Comparison of ENCODE assay signal across 20 cellular contexts in genomic region chr5:152177626-152178349, GRCh38.
A peak's percentile ranks its signal among the peaks of the same experiment; 100 is the strongest.
DNase-seq lines count a peak whose midpoint lies in the region; ATAC-seq and TF ChIP-seq lines count a peak whose summit lies in the region.
"Had no signal": no experiment of that assay in that cellular context is flagged by ENCODE, and none has a peak within 500 bp of the region (broad histone marks: within the 10 kb centered on the region; RNA-seq: fewer than 3 reads in every experiment).

No MANE protein-coding gene starts in this region.

- H2AK5ac ChIP-seq in trophoblast cell (ENCODE audit: low read length), result no peak overlapping the region

- TF ChIP-seq CTCF in WTC11 (IDR thresholded peaks at IDR 0.05), result no peak

- H3K4me3 Mint-ChIP-seq in WTC11, result no peak overlapping the region
- H3K4me3 Mint-ChIP-seq: CD8-positive, alpha-beta T cell had no signal

- no peak overlapping the region for H2BK5ac ChIP-seq in trophoblast cell (ENCODE audit: low read depth, low read length, poor library complexity)

- no peak overlapping the region for H2BK120ac ChIP-seq in trophoblast cell (ENCODE audit: insufficient read depth, low read length, poor library complexity)

- H3K9me3 ChIP-seq in trophoblast cell (ENCODE audit: insufficient read depth, low read depth, low read length), result no peaks in the 10 kb centered on the region
- H3K9me3 ChIP-seq: HAP-1 had no signal

- no peaks in the 10 kb centered on the region; the same call in 1 of the 2 replicates for H3K27me3 Mint-ChIP-seq in WTC11 (ENCODE audit: low read depth)

- no peak overlapping the region for H3K4me3 ChIP-seq in trophoblast cell (ENCODE audit: low read depth, low read length)
- H3K4me3 ChIP-seq: BLaER1 treated with 17β-estradiol and CSF1 and Interleukin-3, amounts not matched to agents 10 nM and 100 nM; HAP-1; K562 had no signal

- no peaks in the 10 kb centered on the region for H3K36me3 ChIP-seq in trophoblast cell (ENCODE audit: control insufficient read depth in 1 of 2, insufficient read depth in 2 of 2, low read length in 2 of 2)
- H3K36me3 ChIP-seq: BLaER1 treated with 17β-estradiol and CSF1 and Interleukin-3, amounts not matched to agents 10 nM and 100 nM; HAP-1 had no signal

- no CpG with 5 or more reads among the region's 6 CpGs for WGBS in trophoblast cell (ENCODE audit: extremely low coverage, insufficient coverage, insufficient read length)

- no peak overlapping the region for H4K91ac ChIP-seq in trophoblast cell (ENCODE audit: low read depth, low read length)

- peaks cover 23% of the 10 kb centered on the region for H3K36me3 Mint-ChIP-seq in WTC11
- H3K36me3 Mint-ChIP-seq: CD8-positive, alpha-beta T cell had no signal

- no peak overlapping the region for H4K12ac ChIP-seq in trophoblast cell (ENCODE audit: low read depth, low read length)

- no peak overlapping the region for H4K8ac ChIP-seq in trophoblast cell (ENCODE audit: low read depth, low read length)

- in situ Hi-C loops in KBM-7 (cut with MboI; ENCODE audit: low pct_unique_long_range_greater_than_20kb, low sequenced_read_pairs), result no loop called here

- H3K4ac ChIP-seq in trophoblast cell (ENCODE audit: low read depth, low read length), result no peak overlapping the region

- H3K14ac ChIP-seq in trophoblast cell (ENCODE audit: low read length), result no peak overlapping the region

- no peak overlapping the region; the same call in 1 of the 2 replicates for H3K27ac Mint-ChIP-seq in WTC11
- H3K27ac Mint-ChIP-seq: CD8-positive, alpha-beta T cell had no signal

- no peak overlapping the region for H3K27ac ChIP-seq in trophoblast cell (ENCODE audit: low read depth, low read length)
- H3K27ac ChIP-seq: BLaER1 treated with 17β-estradiol and CSF1 and Interleukin-3, amounts not matched to agents 10 nM and 100 nM; HL-60 had no signal

- POLR2A ChIA-PET in WTC11 (lab: Charles Lee), result no interaction called here

- peaks cover 24% of the 10 kb centered on the region for H3K4me1 Mint-ChIP-seq in WTC11

- no peak overlapping the region for H3K23ac ChIP-seq in trophoblast cell (ENCODE audit: low read length)

- H3K79me2 ChIP-seq in trophoblast cell (ENCODE audit: control insufficient read depth, insufficient read depth, low read length, poor library complexity), result no peaks in the 10 kb centered on the region

- H3K9me3 Mint-ChIP-seq in WTC11, result peaks cover 30% of the 10 kb centered on the region

- no peaks in the 10 kb centered on the region for H3K4me1 ChIP-seq in trophoblast cell (ENCODE audit: control insufficient read depth in 1 of 2, insufficient read depth in 2 of 2, low read length in 2 of 2)
- H3K4me1 ChIP-seq: BLaER1 treated with 17β-estradiol and CSF1 and Interleukin-3, amounts not matched to agents 10 nM and 100 nM; HAP-1 had no signal

- H2AFZ ChIP-seq in trophoblast cell (ENCODE audit: insufficient read depth, low read length, poor library complexity), result no peak overlapping the region

- DNase-seq in EH (ENCODE audit: low read depth), result peak; percentile 57
- DNase-seq in M059J (ENCODE audit: low read depth), result peak; percentile 35
- no peak for DNase-seq in WTC11 (ENCODE audit: low spot score)
- DNase-seq in trophoblast cell, result peak; percentile 64 to 96
- no peak for DNase-seq in KBM-7
- no peak for DNase-seq in COLO668 (lab: John Stamatoyannopoulos, UW; ENCODE audit: unreplicated experiment)
- DNase-seq in middle frontal gyrus (ENCODE audit: extremely low spot score, low spot score), result no peak
- DNase-seq: CD8-positive, alpha-beta T cell; COR-L47; DMS 273 treated with DMSO at 0.1 percent for 48 hours; DMS53; DND-41; GF-D8; GOT3; IMR-90 had no signal

- CTCF ChIA-PET in WTC11 (lab: Charles Lee), result no interaction called here

- no peak overlapping the region for H3K9ac ChIP-seq in trophoblast cell (ENCODE audit: low read length)
- H3K9ac ChIP-seq: BLaER1 treated with 17β-estradiol and CSF1 and Interleukin-3, amounts not matched to agents 10 nM and 100 nM had no signal

- ATAC-seq in WTC11 (peak; percentile 48), HG02571 (IDR thresholded peaks at IDR 0.05; ENCODE audit: unreplicated experiment) (no peak)
- ATAC-seq: CD8-positive, alpha-beta T cell; K562 had no signal

- no peak overlapping the region for H2BK12ac ChIP-seq in trophoblast cell (ENCODE audit: low read length)

- H3K4me2 ChIP-seq in trophoblast cell (ENCODE audit: low read length), result no peak overlapping the region
- H3K4me2 ChIP-seq: BLaER1 treated with 17β-estradiol and CSF1 and Interleukin-3, amounts not matched to agents 10 nM and 100 nM had no signal

- H3K79me1 ChIP-seq in trophoblast cell (ENCODE audit: low read length), result no peaks in the 10 kb centered on the region

- no peak overlapping the region for H3K18ac ChIP-seq in trophoblast cell (ENCODE audit: low read length)

- H3K27me3 ChIP-seq in trophoblast cell (ENCODE audit: insufficient read depth, low read length), result no peaks in the 10 kb centered on the region
- H3K27me3 ChIP-seq: BLaER1 treated with 17β-estradiol and CSF1 and Interleukin-3, amounts not matched to agents 10 nM and 100 nM had no signal

TF ChIP-seq in WTC11, 78 proteins besides CTCF, POLR2A, EP300 and RAD21:
- TF ChIP-seq ZNF396 (CRISPR knock-in tag; IDR thresholded peaks at IDR 0.05; ENCODE audit: borderline replicate concordance), result no peak
- TF ChIP-seq ZNF423 (CRISPR knock-in tag; IDR thresholded peaks at IDR 0.05), result no peak
- no peak for TF ChIP-seq MAX (CRISPR knock-in tag; IDR thresholded peaks at IDR 0.05)
- no peak for TF ChIP-seq RELA (CRISPR knock-in tag; IDR thresholded peaks at IDR 0.05; ENCODE audit: borderline replicate concordance)
- TF ChIP-seq MXD4 (CRISPR knock-in tag; IDR thresholded peaks at IDR 0.05; ENCODE audit: borderline replicate concordance), result no peak
- TF ChIP-seq, protein P1, sequence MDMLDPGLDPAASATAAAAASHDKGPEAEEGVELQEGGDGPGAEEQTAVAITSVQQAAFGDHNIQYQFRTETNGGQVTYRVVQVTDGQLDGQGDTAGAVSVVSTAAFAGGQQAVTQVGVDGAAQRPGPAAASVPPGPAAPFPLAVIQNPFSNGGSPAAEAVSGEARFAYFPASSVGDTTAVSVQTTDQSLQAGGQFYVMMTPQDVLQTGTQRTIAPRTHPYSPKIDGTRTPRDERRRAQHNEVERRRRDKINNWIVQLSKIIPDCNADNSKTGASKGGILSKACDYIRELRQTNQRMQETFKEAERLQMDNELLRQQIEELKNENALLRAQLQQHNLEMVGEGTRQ (CRISPR knock-in tag; IDR thresholded peaks at IDR 0.05), result no peak
- TF ChIP-seq ZNF263 (CRISPR knock-in tag; IDR thresholded peaks at IDR 0.05; ENCODE audit: low read depth), result no peak
- TF ChIP-seq PRRX2 (CRISPR knock-in tag; IDR thresholded peaks at IDR 0.05), result no peak
- no peak for TF ChIP-seq SMAD4 (CRISPR knock-in tag; IDR thresholded peaks at IDR 0.05)
- no peak for TF ChIP-seq HMGA2 (CRISPR knock-in tag; IDR thresholded peaks at IDR 0.05)
- TF ChIP-seq GRHL2 (CRISPR knock-in tag; IDR thresholded peaks at IDR 0.05; ENCODE audit: insufficient replicate concordance, severe bottlenecking), result no peak
TF ChIP-seq in WTC11: peak in this region for 0.

Comparison
In these comparisons a context has a peak if more than half of its experiments do, and no peak if none do; other contexts are left out.
1. DNase-seq: peak in EH (single experiment), M059J (single experiment) and trophoblast cell (2 of 2); none in WTC11 (single experiment), KBM-7 (single experiment), COLO668 (single experiment) and middle frontal gyrus (single experiment).